Comparison of ENCODE assay signal across 1 cellular context in genomic region chr1:21955058-21955457, GRCh38.
TF ChIP-seq lines count a peak whose summit lies in the region.

No MANE protein-coding gene starts in this region.

TF ChIP-seq in H1, 55 proteins besides CTCF, POLR2A, EP300 and RAD21:
- TF ChIP-seq HDAC6 (IDR thresholded peaks at IDR 0.05; ENCODE audit: low read depth, low read length), result no peak
- TF ChIP-seq ZNF274 (IDR thresholded peaks at IDR 0.05; ENCODE audit: borderline replicate concordance, extremely low read depth, low read length), result no peak
- TF ChIP-seq ASH2L (IDR thresholded peaks at IDR 0.05; ENCODE audit: low read length), result no peak
- no peak for TF ChIP-seq PHF8 (conservative IDR thresholded peaks at IDR 0.05; ENCODE audit: low read depth, low read length)
- TF ChIP-seq EGR1 (IDR thresholded peaks at IDR 0.05; ENCODE audit: borderline replicate concordance, low read depth, low read length), result no peak
- TF ChIP-seq RBBP5 (IDR thresholded peaks at IDR 0.05; ENCODE audit: borderline replicate concordance, low read depth, low read length), result no peak
- no peak for TF ChIP-seq FOSL1 (IDR thresholded peaks at IDR 0.05; ENCODE audit: insufficient read depth, low read depth, low read length)
- TF ChIP-seq CTBP2 (IDR thresholded peaks at IDR 0.05; ENCODE audit: borderline replicate concordance, insufficient read depth, insufficient read length, low read length), result no peak
